Comparison of ENCODE assay signal across 1 cellular context in the genomic region with DNA sequence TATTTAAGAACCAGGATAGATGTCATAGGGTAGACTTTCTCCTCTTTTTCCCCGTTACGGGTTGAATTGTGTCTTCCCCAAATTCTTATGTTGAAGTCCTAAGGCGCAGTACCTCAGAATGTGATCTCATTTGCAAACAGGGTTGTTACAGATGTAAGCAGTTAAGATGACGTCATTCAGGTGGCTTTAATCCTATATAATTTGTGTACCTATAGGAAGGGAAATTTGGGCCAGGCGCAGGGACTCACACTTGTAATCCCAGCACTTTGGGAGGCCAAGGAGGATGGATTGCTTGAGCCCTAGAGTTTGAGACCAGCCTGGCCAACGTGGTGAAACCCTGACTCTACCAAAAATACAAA.
TF ChIP-seq lines count a peak whose summit lies in the region.

No MANE protein-coding gene starts in this region.

TF ChIP-seq in HepG2, 621 proteins besides CTCF, POLR2A, EP300 and RAD21 (continued from another document):
- peak; percentile 99 for TF ChIP-seq ATF7 (IDR thresholded peaks at IDR 0.05)
- no peak for TF ChIP-seq ATF7 (CRISPR knock-in tag; IDR thresholded peaks at IDR 0.05)
- TF ChIP-seq E2F5 (CRISPR knock-in tag; conservative IDR thresholded peaks at IDR 0.05): no peak
- no peak for TF ChIP-seq ZNF207 (IDR thresholded peaks at IDR 0.05; ENCODE audit: borderline replicate concordance)
- TF ChIP-seq HOXA3 (CRISPR knock-in tag; IDR thresholded peaks at IDR 0.05): peak; percentile 19; the same call in 1 of the 2 replicates
- TF ChIP-seq FOXK1 (CRISPR knock-in tag; IDR thresholded peaks at IDR 0.05; ENCODE audit: borderline replicate concordance, low read depth): no peak
- no peak for TF ChIP-seq KLF9 (CRISPR knock-in tag; IDR thresholded peaks at IDR 0.05; ENCODE audit: low read depth)
- no peak for TF ChIP-seq NFE2L2 (IDR thresholded peaks at IDR 0.05; ENCODE audit: low read length)
- TF ChIP-seq, protein P1, sequence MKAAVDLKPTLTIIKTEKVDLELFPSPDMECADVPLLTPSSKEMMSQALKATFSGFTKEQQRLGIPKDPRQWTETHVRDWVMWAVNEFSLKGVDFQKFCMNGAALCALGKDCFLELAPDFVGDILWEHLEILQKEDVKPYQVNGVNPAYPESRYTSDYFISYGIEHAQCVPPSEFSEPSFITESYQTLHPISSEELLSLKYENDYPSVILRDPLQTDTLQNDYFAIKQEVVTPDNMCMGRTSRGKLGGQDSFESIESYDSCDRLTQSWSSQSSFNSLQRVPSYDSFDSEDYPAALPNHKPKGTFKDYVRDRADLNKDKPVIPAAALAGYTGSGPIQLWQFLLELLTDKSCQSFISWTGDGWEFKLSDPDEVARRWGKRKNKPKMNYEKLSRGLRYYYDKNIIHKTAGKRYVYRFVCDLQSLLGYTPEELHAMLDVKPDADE (CRISPR knock-in tag; IDR thresholded peaks at IDR 0.05): no peak
- no peak for TF ChIP-seq ZKSCAN5 (CRISPR knock-in tag; IDR thresholded peaks at IDR 0.05)
- no peak for TF ChIP-seq ZNF556 (CRISPR knock-in tag; IDR thresholded peaks at IDR 0.05; ENCODE audit: borderline replicate concordance)
- no peak for TF ChIP-seq ZNF629 (CRISPR knock-in tag; conservative IDR thresholded peaks at IDR 0.05)
- no peak for TF ChIP-seq ZSCAN21 (CRISPR knock-in tag; IDR thresholded peaks at IDR 0.05; ENCODE audit: borderline replicate concordance)
- TF ChIP-seq SOX6 (IDR thresholded peaks at IDR 0.05): no peak
- no peak for TF ChIP-seq SOX6 (CRISPR knock-in tag; IDR thresholded peaks at IDR 0.05)
- TF ChIP-seq, protein P2, sequence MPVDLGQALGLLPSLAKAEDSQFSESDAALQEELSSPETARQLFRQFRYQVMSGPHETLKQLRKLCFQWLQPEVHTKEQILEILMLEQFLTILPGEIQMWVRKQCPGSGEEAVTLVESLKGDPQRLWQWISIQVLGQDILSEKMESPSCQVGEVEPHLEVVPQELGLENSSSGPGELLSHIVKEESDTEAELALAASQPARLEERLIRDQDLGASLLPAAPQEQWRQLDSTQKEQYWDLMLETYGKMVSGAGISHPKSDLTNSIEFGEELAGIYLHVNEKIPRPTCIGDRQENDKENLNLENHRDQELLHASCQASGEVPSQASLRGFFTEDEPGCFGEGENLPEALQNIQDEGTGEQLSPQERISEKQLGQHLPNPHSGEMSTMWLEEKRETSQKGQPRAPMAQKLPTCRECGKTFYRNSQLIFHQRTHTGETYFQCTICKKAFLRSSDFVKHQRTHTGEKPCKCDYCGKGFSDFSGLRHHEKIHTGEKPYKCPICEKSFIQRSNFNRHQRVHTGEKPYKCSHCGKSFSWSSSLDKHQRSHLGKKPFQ (CRISPR knock-in tag; IDR thresholded peaks at IDR 0.05; ENCODE audit: insufficient replicate concordance): no peak
- TF ChIP-seq THYN1 (CRISPR knock-in tag; IDR thresholded peaks at IDR 0.05; ENCODE audit: borderline replicate concordance, low read depth): no peak
- TF ChIP-seq ZNF510 (CRISPR knock-in tag; IDR thresholded peaks at IDR 0.05; ENCODE audit: low read depth): 0 out of 2 replicates have a peak, but pooled peaks have one; percentile 61
- no peak for TF ChIP-seq ZNF407 (CRISPR knock-in tag; IDR thresholded peaks at IDR 0.05; ENCODE audit: not compliant biosample characterization)
- no peak for TF ChIP-seq SP2 (CRISPR knock-in tag; IDR thresholded peaks at IDR 0.05)
- TF ChIP-seq ZNF260 (CRISPR knock-in tag; IDR thresholded peaks at IDR 0.05; ENCODE audit: borderline replicate concordance, low read depth): no peak
- TF ChIP-seq ZNF296 (CRISPR knock-in tag; conservative IDR thresholded peaks at IDR 0.05): no peak
- no peak for TF ChIP-seq GFI1 (CRISPR knock-in tag; IDR thresholded peaks at IDR 0.05; ENCODE audit: borderline replicate concordance)
- TF ChIP-seq MZF1 (CRISPR knock-in tag; IDR thresholded peaks at IDR 0.05; ENCODE audit: borderline replicate concordance): no peak
- TF ChIP-seq MBD4 (IDR thresholded peaks at IDR 0.05; ENCODE audit: borderline replicate concordance, low read length): no peak
- TF ChIP-seq JUN (CRISPR knock-in tag; IDR thresholded peaks at IDR 0.05): 0 out of 2 replicates have a peak, but pooled peaks have one; percentile 37
- TF ChIP-seq ZNF766 (CRISPR knock-in tag; IDR thresholded peaks at IDR 0.05; ENCODE audit: borderline replicate concordance): no peak
- 0 out of 2 replicates have a peak, but pooled peaks have one; percentile 23 for TF ChIP-seq MED1 (CRISPR knock-in tag; IDR thresholded peaks at IDR 0.05)
- no peak for TF ChIP-seq ZNF383 (CRISPR knock-in tag; IDR thresholded peaks at IDR 0.05; ENCODE audit: borderline replicate concordance)
- TF ChIP-seq ZFP82 (CRISPR knock-in tag; IDR thresholded peaks at IDR 0.05; ENCODE audit: borderline replicate concordance): no peak
- no peak for TF ChIP-seq HDAC2 (CRISPR knock-in tag; IDR thresholded peaks at IDR 0.05)
- TF ChIP-seq KDM5B (CRISPR knock-in tag; IDR thresholded peaks at IDR 0.05; ENCODE audit: borderline replicate concordance): no peak
- TF ChIP-seq CREB1 (IDR thresholded peaks at IDR 0.05): peak; percentile 91
- TF ChIP-seq CREB1 (CRISPR knock-in tag; IDR thresholded peaks at IDR 0.05): no peak
- TF ChIP-seq FOSL1 (CRISPR knock-in tag; IDR thresholded peaks at IDR 0.05; ENCODE audit: borderline replicate concordance): no peak
- no peak for TF ChIP-seq GLMP (CRISPR knock-in tag; IDR thresholded peaks at IDR 0.05; ENCODE audit: borderline replicate concordance)
- TF ChIP-seq RFX1 (IDR thresholded peaks at IDR 0.05): no peak
- no peak for TF ChIP-seq GTF2F1 (IDR thresholded peaks at IDR 0.05; ENCODE audit: low read length)
